Comparison of ENCODE assay signal across 1 cellular context in the genomic region with DNA sequence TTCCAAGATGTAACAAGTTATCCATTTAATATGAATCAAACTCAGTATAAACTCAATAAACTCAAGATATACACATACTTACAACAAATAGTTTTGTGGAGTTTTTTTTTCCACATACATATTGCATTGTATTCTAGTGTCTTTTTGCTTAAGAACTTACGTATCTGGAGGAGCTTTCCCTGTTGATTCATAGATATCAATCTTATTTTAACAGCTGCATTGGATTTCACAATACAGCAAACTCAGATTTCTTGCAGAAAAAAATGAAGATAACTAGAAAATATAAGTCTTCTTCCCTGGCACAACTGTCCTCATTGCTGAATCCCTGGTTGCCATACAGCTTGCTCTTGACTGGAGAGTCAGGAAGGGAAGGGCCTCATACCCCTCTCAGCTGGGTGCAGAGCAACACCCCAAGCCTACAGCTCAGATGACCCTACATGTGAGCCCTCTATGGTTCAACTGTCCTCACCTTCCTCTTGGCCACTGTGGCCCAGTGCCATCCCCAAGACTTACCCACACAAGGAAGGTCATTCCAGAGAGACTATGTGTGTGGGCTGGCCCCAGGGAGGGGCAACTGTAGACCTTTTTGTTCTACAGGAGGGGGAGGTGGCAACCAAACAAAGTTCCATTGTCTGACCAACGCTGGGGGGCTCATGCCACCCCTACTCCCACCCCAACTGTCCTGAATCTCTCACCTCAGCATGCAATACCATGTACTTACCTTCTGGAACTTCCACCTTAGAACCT.
TF ChIP-seq lines count a peak whose summit lies in the region.

No MANE protein-coding gene starts in this region.

TF ChIP-seq in WTC11, 78 proteins besides CTCF, POLR2A, EP300 and RAD21:
- no peak for TF ChIP-seq ZNF416 (CRISPR knock-in tag; IDR thresholded peaks at IDR 0.05)
- TF ChIP-seq, protein P1, sequence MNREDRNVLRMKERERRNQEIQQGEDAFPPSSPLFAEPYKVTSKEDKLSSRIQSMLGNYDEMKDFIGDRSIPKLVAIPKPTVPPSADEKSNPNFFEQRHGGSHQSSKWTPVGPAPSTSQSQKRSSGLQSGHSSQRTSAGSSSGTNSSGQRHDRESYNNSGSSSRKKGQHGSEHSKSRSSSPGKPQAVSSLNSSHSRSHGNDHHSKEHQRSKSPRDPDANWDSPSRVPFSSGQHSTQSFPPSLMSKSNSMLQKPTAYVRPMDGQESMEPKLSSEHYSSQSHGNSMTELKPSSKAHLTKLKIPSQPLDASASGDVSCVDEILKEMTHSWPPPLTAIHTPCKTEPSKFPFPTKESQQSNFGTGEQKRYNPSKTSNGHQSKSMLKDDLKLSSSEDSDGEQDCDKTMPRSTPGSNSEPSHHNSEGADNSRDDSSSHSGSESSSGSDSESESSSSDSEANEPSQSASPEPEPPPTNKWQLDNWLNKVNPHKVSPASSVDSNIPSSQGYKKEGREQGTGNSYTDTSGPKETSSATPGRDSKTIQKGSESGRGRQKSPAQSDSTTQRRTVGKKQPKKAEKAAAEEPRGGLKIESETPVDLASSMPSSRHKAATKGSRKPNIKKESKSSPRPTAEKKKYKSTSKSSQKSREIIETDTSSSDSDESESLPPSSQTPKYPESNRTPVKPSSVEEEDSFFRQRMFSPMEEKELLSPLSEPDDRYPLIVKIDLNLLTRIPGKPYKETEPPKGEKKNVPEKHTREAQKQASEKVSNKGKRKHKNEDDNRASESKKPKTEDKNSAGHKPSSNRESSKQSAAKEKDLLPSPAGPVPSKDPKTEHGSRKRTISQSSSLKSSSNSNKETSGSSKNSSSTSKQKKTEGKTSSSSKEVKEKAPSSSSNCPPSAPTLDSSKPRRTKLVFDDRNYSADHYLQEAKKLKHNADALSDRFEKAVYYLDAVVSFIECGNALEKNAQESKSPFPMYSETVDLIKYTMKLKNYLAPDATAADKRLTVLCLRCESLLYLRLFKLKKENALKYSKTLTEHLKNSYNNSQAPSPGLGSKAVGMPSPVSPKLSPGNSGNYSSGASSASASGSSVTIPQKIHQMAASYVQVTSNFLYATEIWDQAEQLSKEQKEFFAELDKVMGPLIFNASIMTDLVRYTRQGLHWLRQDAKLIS (CRISPR knock-in tag; IDR thresholded peaks at IDR 0.05; ENCODE audit: borderline replicate concordance) = no peak
- TF ChIP-seq ZNF138 (CRISPR knock-in tag; conservative IDR thresholded peaks at IDR 0.05) = no peak
- TF ChIP-seq SOX15 (CRISPR knock-in tag; IDR thresholded peaks at IDR 0.05) = no peak
- no peak for TF ChIP-seq TEAD4 (CRISPR knock-in tag; IDR thresholded peaks at IDR 0.05)
- TF ChIP-seq GTF2I (CRISPR knock-in tag; conservative IDR thresholded peaks at IDR 0.05) = no peak
- TF ChIP-seq CREM (CRISPR knock-in tag; IDR thresholded peaks at IDR 0.05) = no peak
- TF ChIP-seq, protein P2, sequence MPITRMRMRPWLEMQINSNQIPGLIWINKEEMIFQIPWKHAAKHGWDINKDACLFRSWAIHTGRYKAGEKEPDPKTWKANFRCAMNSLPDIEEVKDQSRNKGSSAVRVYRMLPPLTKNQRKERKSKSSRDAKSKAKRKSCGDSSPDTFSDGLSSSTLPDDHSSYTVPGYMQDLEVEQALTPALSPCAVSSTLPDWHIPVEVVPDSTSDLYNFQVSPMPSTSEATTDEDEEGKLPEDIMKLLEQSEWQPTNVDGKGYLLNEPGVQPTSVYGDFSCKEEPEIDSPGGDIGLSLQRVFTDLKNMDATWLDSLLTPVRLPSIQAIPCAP (CRISPR knock-in tag; IDR thresholded peaks at IDR 0.05) = no peak
- TF ChIP-seq RORB (CRISPR knock-in tag; IDR thresholded peaks at IDR 0.05) = no peak
- TF ChIP-seq FOXP1 (CRISPR knock-in tag; IDR thresholded peaks at IDR 0.05; ENCODE audit: borderline replicate concordance) = no peak
- no peak for TF ChIP-seq GABPB1 (CRISPR knock-in tag; IDR thresholded peaks at IDR 0.05)
TF ChIP-seq in WTC11: peak in this region for 0.
